ENCODE assay signal across 1 cellular context in the genomic region with DNA sequence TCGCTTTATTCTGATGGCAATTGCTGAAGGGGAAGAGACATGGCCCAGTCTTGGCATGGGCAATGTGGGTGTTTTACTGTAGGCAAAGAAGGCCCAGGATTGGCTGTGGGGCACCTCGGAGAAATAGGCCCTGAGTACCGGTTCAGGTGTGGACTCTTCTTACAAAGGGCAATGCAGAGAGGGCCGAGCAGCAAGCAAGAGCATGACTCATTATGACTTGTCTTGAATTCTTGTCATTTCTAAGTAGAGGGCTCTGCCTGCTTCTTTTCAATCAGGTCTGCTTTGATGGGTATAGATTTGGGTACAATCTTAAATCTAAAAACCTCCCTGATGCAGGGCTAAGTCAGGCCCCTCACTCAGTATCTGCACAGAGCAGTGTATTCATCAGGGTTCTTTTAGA.
TF ChIP-seq lines count a peak whose summit lies in the region.

No MANE protein-coding gene starts in this region.

TF ChIP-seq in IMR-90, 13 proteins besides CTCF, POLR2A, EP300 and RAD21:
- TF ChIP-seq FOS (IDR thresholded peaks at IDR 0.05; ENCODE audit: low read depth, low read length) (0 out of 2 replicates have a peak, but pooled peaks have one; percentile 15), SMC3 (IDR thresholded peaks at IDR 0.05; ENCODE audit: low read depth, low read length) (no peak)
